8 cellular contexts compared by ENCODE assay signal in genomic region chr14:99479903-99480855, GRCh38. TPM values are rescaled to one million over a fixed set of nuclear protein-coding genes. Genes with fewer than 3 reads are reported as not detected.
DNase-seq lines count a peak whose midpoint lies in the region; ATAC-seq and TF ChIP-seq lines count a peak whose summit lies in the region.

No MANE protein-coding gene starts in this region.

- no peaks in the 10 kb centered on the region for H3K27me3 Mint-ChIP-seq in activated T-cell treated with anti-CD3 and anti-CD28 coated beads, Interleukin-2, amount 50 U/mL, for 72 hours (ENCODE audit: low read depth)

- H3K27ac Mint-ChIP-seq in activated T-cell treated with anti-CD3 and anti-CD28 coated beads, Interleukin-2, amount 50 U/mL, for 72 hours = peak overlapping the region; percentile 56

- TF ChIP-seq POLR2A in esophagus muscularis mucosa (IDR thresholded peaks at IDR 0.05; ENCODE audit: low read depth) = peak; percentile 23

- H3K4me1 ChIP-seq in esophagus muscularis mucosa (peaks cover 28 to 66% (median 61%) of the 10 kb centered on the region in 4 donors), muscle layer of colon (ENCODE audit: insufficient read depth, low read length) (peaks cover 36% of the 10 kb centered on the region)

- H3K4me1 Mint-ChIP-seq in activated T-cell treated with anti-CD3 and anti-CD28 coated beads, Interleukin-2, amount 50 U/mL, for 72 hours (ENCODE audit: low read depth) = peaks cover 67% of the 10 kb centered on the region

- peak in 2 of 3 experiments; percentile 9 to 20 for TF ChIP-seq CTCF in esophagus muscularis mucosa (IDR thresholded peaks at IDR 0.05)

- DNase-seq in NCI-H345 (lab: John Stamatoyannopoulos, UW) = peak; percentile 30
- no peak for DNase-seq in NCI-H345 treated with DMSO at 0.1 percent for 48 hours (lab: John Stamatoyannopoulos, UW; ENCODE audit: unreplicated experiment)
- peak; percentile 27 for DNase-seq in NCI-H748 treated with DMSO at 0.1 percent for 48 hours (lab: John Stamatoyannopoulos, UW)
- DNase-seq in activated T-cell treated with anti-CD3 and anti-CD28 coated beads, Interleukin-2, amount 50 U/mL, for 72 hours = peak; percentile 53 to 63
- DNase-seq in esophagus muscularis mucosa (ENCODE audit: extremely low spot score) = peak; percentile 92
- peak; percentile 42 for DNase-seq in stimulated activated naive CD4-positive, alpha-beta T cell treated with Interleukin-2 at 50 U/mL for 16 hours (lab: John Stamatoyannopoulos, UW)

- H3K36me3 ChIP-seq in esophagus muscularis mucosa (no peaks in the 10 kb centered on the region), muscle layer of colon (ENCODE audit: insufficient read depth, low read length) (no peaks in the 10 kb centered on the region)

- peak overlapping the region; percentile 93 to 98 (median 96) for H3K27ac ChIP-seq in esophagus muscularis mucosa (replicated peaks in 1 of 4)
- H3K27ac ChIP-seq in muscle layer of colon (ENCODE audit: low read depth, low read length) = peak overlapping the region; percentile 79

- peaks cover 4 to 6% of the 10 kb centered on the region in 2 donors for H3K36me3 Mint-ChIP-seq in activated T-cell treated with anti-CD3 and anti-CD28 coated beads, Interleukin-2, amount 50 U/mL, for 72 hours (ENCODE audit: insufficient read depth in 2 of 2)

- H3K9me3 ChIP-seq in esophagus muscularis mucosa (no peaks in the 10 kb centered on the region), muscle layer of colon (ENCODE audit: low read length) (no peaks in the 10 kb centered on the region)

- no peaks in the 10 kb centered on the region for H3K9me3 Mint-ChIP-seq in activated T-cell treated with anti-CD3 and anti-CD28 coated beads, Interleukin-2, amount 50 U/mL, for 72 hours

- WGBS in esophagus muscularis mucosa = 0% methylated on average over 2 of the region's 121 CpGs

- TF ChIP-seq EP300 in esophagus muscularis mucosa (IDR thresholded peaks at IDR 0.05) = no peak

- intact Hi-C loops in esophagus muscularis mucosa (cut with DNase I) = no loop called here

- H3K9ac ChIP-seq in muscle layer of colon (ENCODE audit: low read length) = peak overlapping the region; percentile 22

- H3K4me3 ChIP-seq in esophagus muscularis mucosa = peak overlapping the region; percentile 82 to 95 (median 93)
- peak overlapping the region; percentile 48 to 62 for H3K4me3 ChIP-seq in muscle layer of colon (ENCODE audit: low read depth in 1 of 2, low read length in 2 of 2)

- peak overlapping the region; percentile 93 to 99 for H3K4me3 Mint-ChIP-seq in activated T-cell treated with anti-CD3 and anti-CD28 coated beads, Interleukin-2, amount 50 U/mL, for 72 hours

- ATAC-seq in HG02798 (IDR thresholded peaks at IDR 0.05; ENCODE audit: poor library complexity, unreplicated experiment) = peak; percentile 0
- ATAC-seq in activated T-cell treated with anti-CD3 and anti-CD28 coated beads, Interleukin-2, amount 50 U/mL, for 72 hours (replicated peaks in 1 of 2) = no peak

- no peaks in the 10 kb centered on the region for H3K27me3 ChIP-seq in esophagus muscularis mucosa
- H3K27me3 ChIP-seq in muscle layer of colon (ENCODE audit: control insufficient read depth in 1 of 2, insufficient read depth in 2 of 2, low read length in 2 of 2) = no peaks in the 10 kb centered on the region

RNA-seq across cellular contexts. Expression of gene SETD3, which starts 0.5 kb away (rescaled TPM):
- total RNA-seq in activated T-cell treated with anti-CD3 and anti-CD28 coated beads, Interleukin-2, amount 50 U/mL, for 72 hours = 10 to 100 TPM; 48.0 to 49.6 TPM
- total RNA-seq in esophagus muscularis mucosa = 100 to 1,000 TPM; 135 to 170 (median 148) TPM

RNA-seq across cellular contexts. Expression of gene CCNK, which starts 1.0 kb away (rescaled TPM):
- 10 to 100 TPM; 86.1 to 88.5 TPM for total RNA-seq in activated T-cell treated with anti-CD3 and anti-CD28 coated beads, Interleukin-2, amount 50 U/mL, for 72 hours
- 10 to 100 TPM; 10.4 to 21.2 (median 16.5) TPM for total RNA-seq in esophagus muscularis mucosa
